10 cellular contexts compared by ENCODE assay signal in the genomic region with DNA sequence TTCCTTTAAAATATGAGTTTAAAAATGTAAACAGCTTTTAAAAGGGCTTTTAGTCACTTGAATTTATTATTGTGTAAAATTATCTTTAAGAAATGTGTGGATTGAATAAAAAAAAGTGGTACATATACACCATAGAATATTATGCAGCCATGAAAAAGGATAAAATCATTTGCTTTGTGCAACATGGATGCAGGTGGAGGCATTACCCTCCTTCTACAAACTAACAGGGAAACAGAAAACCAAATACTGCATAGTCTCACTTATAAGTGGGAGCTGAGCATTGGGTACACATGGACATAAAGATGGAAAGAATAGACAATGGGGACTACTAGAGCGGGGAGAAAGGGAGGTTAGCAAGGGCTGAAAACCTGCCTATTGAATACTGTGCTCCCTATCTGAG.
"Had no signal": no experiment of that assay in that cellular context is flagged by ENCODE, and none has a peak within 500 bp of the region (broad histone marks: within the 10 kb centered on the region; RNA-seq: fewer than 3 reads in every experiment).

No MANE protein-coding gene starts in this region.

- H3K36me3 ChIP-seq: HAP-1 had no signal

- H3K27ac ChIP-seq: GM23248 had no signal

- H2AFZ ChIP-seq: GM23248, GM23338 had no signal

- H3K4me3 ChIP-seq: GM23248, GM23338, HAP-1 had no signal

- H3K4me1 Mint-ChIP-seq: GM23338, H9 had no signal

- H3K4me3 Mint-ChIP-seq: GM23338, H9, HFFc6 had no signal

- H3K9ac ChIP-seq: GM23248 had no signal

- H3K27ac Mint-ChIP-seq: GM23338, H9, HFFc6 had no signal

- H3K9me3 Mint-ChIP-seq: H9 had no signal

- ATAC-seq: GM23338, HCT116 had no signal

- DNase-seq: GM23248, GOT3, H7, H9, HCEC 1CT, HFFc6 had no signal

- H3K9me3 ChIP-seq: HAP-1 had no signal

- H3K4me2 ChIP-seq: GM23338 had no signal

- FAIRE-seq: H54 had no signal

- H3K4me1 ChIP-seq: HAP-1 had no signal
